ENCODE assay signal across 9 cellular contexts in the genomic region with DNA sequence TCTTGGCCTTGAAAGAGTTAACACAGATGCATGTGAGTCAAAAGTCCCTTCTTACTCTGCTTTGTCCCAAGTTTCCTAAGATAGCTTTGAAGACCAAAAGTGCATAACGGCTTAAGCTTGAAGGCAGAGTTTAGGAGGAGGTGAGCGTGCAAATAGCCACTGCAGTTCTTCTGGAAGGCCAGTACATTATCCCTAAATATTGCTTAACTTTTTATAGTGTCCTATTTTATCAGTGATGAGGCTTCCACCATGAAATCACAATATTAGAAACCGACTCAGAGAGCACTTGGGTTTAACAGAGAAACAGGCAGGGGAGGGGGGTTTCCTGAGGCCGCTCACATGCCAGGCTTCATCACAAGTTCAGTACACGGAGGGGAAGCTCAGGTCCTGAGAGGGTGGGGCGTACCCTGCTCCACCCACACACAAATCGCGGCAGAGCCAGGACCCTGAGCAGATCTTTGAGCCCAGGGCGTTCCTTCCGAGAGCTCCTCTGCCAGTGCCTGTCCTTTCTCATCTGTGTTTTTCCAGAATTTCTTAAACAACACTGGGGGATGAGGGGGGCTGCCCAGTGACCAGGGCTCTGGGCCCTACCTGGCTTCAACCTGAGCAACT. TPM values are rescaled to one million over a fixed set of nuclear protein-coding genes. Genes with fewer than 3 reads are reported as not detected.
DNase-seq lines count a peak whose midpoint lies in the region; ATAC-seq and TF ChIP-seq lines count a peak whose summit lies in the region.
"Had no signal": no experiment of that assay in that cellular context is flagged by ENCODE, and none has a peak within 500 bp of the region (broad histone marks: within the 10 kb centered on the region; RNA-seq: fewer than 3 reads in every experiment).

No MANE protein-coding gene starts in this region.

- H3K9me3 ChIP-seq in esophagus muscularis mucosa (no peaks in the 10 kb centered on the region), prostate gland (no peaks in the 10 kb centered on the region), adrenal gland (replicated peaks in 1 of 3) (no peaks in the 10 kb centered on the region)

- intact Hi-C loops in esophagus muscularis mucosa (cut with DNase I) (no loop called here), prostate gland (cut with DNase I) (no loop called here), adrenal gland (cut with DNase I) (no loop called here)

- no peak overlapping the region for H3K4me3 ChIP-seq in esophagus muscularis mucosa
- H3K4me3 ChIP-seq in prostate gland, result no peak overlapping the region
- no peak overlapping the region for H3K4me3 ChIP-seq in adrenal gland

- DNase-seq in COLO829 (ENCODE audit: low spot score) (peak; percentile 53), esophagus muscularis mucosa (ENCODE audit: extremely low spot score) (no peak), prostate gland (ENCODE audit: low spot score) (no peak), adrenal gland (no peak), left lobe of liver (ENCODE audit: low spot score) (no peak), middle frontal gyrus (ENCODE audit: extremely low spot score, low spot score) (no peak)
- DNase-seq: MM.1S had no signal

- TF ChIP-seq CTCF in esophagus muscularis mucosa (IDR thresholded peaks at IDR 0.05) (no peak), prostate gland (IDR thresholded peaks at IDR 0.05) (no peak), adrenal gland (IDR thresholded peaks at IDR 0.05) (no peak)

- H3K4me1 ChIP-seq in esophagus muscularis mucosa, result peaks cover 3 to 40% (median 35%) of the 10 kb centered on the region in 4 donors
- H3K4me1 ChIP-seq in prostate gland (replicated peaks), result no peaks in the 10 kb centered on the region
- H3K4me1 ChIP-seq in adrenal gland (replicated peaks in 1 of 2), result no peaks in the 10 kb centered on the region

- 26% methylated on average over 10 of the region's 10 CpGs for WGBS in esophagus muscularis mucosa
- 14% methylated on average over 10 of the region's 10 CpGs for WGBS in prostate gland
- WGBS in adrenal gland, 4 donors, result 42 to 49% (median 45%) methylated on average over 10 of the region's 10 CpGs

- TF ChIP-seq POLR2A in esophagus muscularis mucosa (IDR thresholded peaks at IDR 0.05; ENCODE audit: low read depth) (no peak), prostate gland (IDR thresholded peaks at IDR 0.05) (no peak), adrenal gland (IDR thresholded peaks at IDR 0.05) (no peak)

- H3K27ac ChIP-seq in esophagus muscularis mucosa (replicated peaks in 1 of 4) (peak overlapping the region; percentile 63 to 74 (median 64)), prostate gland (peak overlapping the region; percentile 33 to 49), adrenal gland (no peak overlapping the region)

- no peaks in the 10 kb centered on the region for H3K27me3 ChIP-seq in esophagus muscularis mucosa
- H3K27me3 ChIP-seq in prostate gland (replicated peaks; ENCODE audit: insufficient read depth), result no peaks in the 10 kb centered on the region
- H3K27me3 ChIP-seq in adrenal gland, result no peaks in the 10 kb centered on the region

- no peak for TF ChIP-seq EP300 in esophagus muscularis mucosa (IDR thresholded peaks at IDR 0.05)

- ATAC-seq in GM21529 (IDR thresholded peaks at IDR 0.05; ENCODE audit: unreplicated experiment) (peak; percentile 70), HG03175 (IDR thresholded peaks at IDR 0.05; ENCODE audit: unreplicated experiment) (no peak), left lobe of liver (no peak)

- H3K36me3 ChIP-seq in esophagus muscularis mucosa, result no peaks in the 10 kb centered on the region
- H3K36me3 ChIP-seq in prostate gland, result no peaks in the 10 kb centered on the region
- no peaks in the 10 kb centered on the region for H3K36me3 ChIP-seq in adrenal gland (replicated peaks in 1 of 2)

RNA-seq across cellular contexts. Expression of a gene that starts 26.8 kb away (rescaled TPM):
- total RNA-seq in esophagus muscularis mucosa (10 to 100 TPM in 2 of 4 donors, 1 to 10 TPM in 2; 5.8 to 16.1 (median 10.0) TPM), prostate gland (1 to 10 TPM in 1 of 2 donors, under 1 TPM in 1; 0.97 to 1.2 TPM), adrenal gland (1 to 10 TPM in 7 of 8 donors, under 1 TPM in 1; 0.18 to 6.8 (median 1.7) TPM), left lobe of liver (0.10 TPM)
- polyA plus RNA-seq in adrenal gland, result 1 to 10 TPM; 1.0 to 1.9 (median 1.5) TPM

Comparison
In these comparisons a context has a peak if more than half of its experiments do, and no peak if none do; other contexts are left out.
1. H3K27ac ChIP-seq: peak in esophagus muscularis mucosa (4 of 4) and prostate gland (2 of 2); none in adrenal gland (0 of 5).